ENCODE assay signal across 22 cellular contexts in genomic region chr5:78912796-78913195, GRCh38.
"Had no signal": no experiment of that assay in that cellular context is flagged by ENCODE, and none has a peak within 500 bp of the region (broad histone marks: within the 10 kb centered on the region; RNA-seq: fewer than 3 reads in every experiment).

No MANE protein-coding gene starts in this region.

- H3K36me3 ChIP-seq: esophagus muscularis mucosa, neural progenitor cell, suprapubic skin, tibial nerve had no signal

- H3K4me3 Mint-ChIP-seq: activated CD4-positive, alpha-beta memory T cell treated with anti-CD3 and anti-CD28 coated beads, Interleukin-2, amount 10 ng/mL, durations not matched to agents 7 days and 5 days; activated CD4-positive, alpha-beta T cell treated with anti-CD3 and anti-CD28 coated beads, Interleukin-2, amount 10 ng/mL, durations not matched to agents 24 days and 14 days; activated naive CD4-positive, alpha-beta T cell treated with anti-CD3 and anti-CD28 coated beads, Interleukin-2, amount 10 ng/mL, durations not matched to agents 7 days and 5 days; memory B cell; naive B cell; neural progenitor cell; stimulated activated naive CD8-positive, alpha-beta T cell treated with anti-CD3 and anti-CD28 coated beads, Interleukin-15, Interleukin-2, amounts not matched to agents 100 ng/mL and 50 ng/mL, for 24 hours; T-cell; T-helper 2 cell treated with Interferon-gamma antibody and Interleukin-4, amounts not matched to agents 5 μg/mL and 100 μg/mL, for 36 hours had no signal

- H3K27ac Mint-ChIP-seq: activated CD4-positive, alpha-beta memory T cell treated with anti-CD3 and anti-CD28 coated beads, Interleukin-2, amount 10 ng/mL, durations not matched to agents 7 days and 5 days; activated CD4-positive, alpha-beta T cell treated with anti-CD3 and anti-CD28 coated beads, Interleukin-2, amount 10 ng/mL, durations not matched to agents 24 days and 14 days; activated naive CD4-positive, alpha-beta T cell treated with anti-CD3 and anti-CD28 coated beads, Interleukin-2, amount 10 ng/mL, durations not matched to agents 7 days and 5 days; naive B cell; neural progenitor cell; stimulated activated naive CD8-positive, alpha-beta T cell treated with anti-CD3 and anti-CD28 coated beads, Interleukin-15, Interleukin-2, amounts not matched to agents 100 ng/mL and 50 ng/mL, for 24 hours; T-cell; T-helper 2 cell treated with Interferon-gamma antibody and Interleukin-4, amounts not matched to agents 5 μg/mL and 100 μg/mL, for 36 hours had no signal

- H3K9me3 ChIP-seq: esophagus muscularis mucosa, mucosa of descending colon, suprapubic skin, tibial nerve had no signal

- H3K27me3 Mint-ChIP-seq: activated CD4-positive, alpha-beta memory T cell treated with anti-CD3 and anti-CD28 coated beads, Interleukin-2, amount 10 ng/mL, durations not matched to agents 7 days and 5 days; activated naive CD4-positive, alpha-beta T cell treated with anti-CD3 and anti-CD28 coated beads, Interleukin-2, amount 10 ng/mL, durations not matched to agents 7 days and 5 days; memory B cell; naive B cell; stimulated activated naive CD8-positive, alpha-beta T cell treated with anti-CD3 and anti-CD28 coated beads, Interleukin-15, Interleukin-2, amounts not matched to agents 100 ng/mL and 50 ng/mL, for 24 hours; T-cell had no signal

- H3K9ac ChIP-seq: neural progenitor cell had no signal

- ATAC-seq: activated CD4-positive, CD25-positive, alpha-beta regulatory T cell treated with anti-CD3 and anti-CD28 coated beads, Interleukin-2, amount 50 U/mL, for 24 hours; mucosa of descending colon; T-cell had no signal

- H3K9me3 Mint-ChIP-seq: activated CD4-positive, alpha-beta memory T cell treated with anti-CD3 and anti-CD28 coated beads, Interleukin-2, amount 10 ng/mL, durations not matched to agents 7 days and 5 days; activated CD4-positive, alpha-beta T cell treated with anti-CD3 and anti-CD28 coated beads, Interleukin-2, amount 10 ng/mL, durations not matched to agents 24 days and 14 days; activated naive CD4-positive, alpha-beta T cell treated with anti-CD3 and anti-CD28 coated beads, Interleukin-2, amount 10 ng/mL, durations not matched to agents 7 days and 5 days; memory B cell; naive B cell; neural progenitor cell; stimulated activated naive CD8-positive, alpha-beta T cell treated with anti-CD3 and anti-CD28 coated beads, Interleukin-15, Interleukin-2, amounts not matched to agents 100 ng/mL and 50 ng/mL, for 24 hours; T-cell; T-helper 2 cell treated with Interferon-gamma antibody and Interleukin-4, amounts not matched to agents 5 μg/mL and 100 μg/mL, for 36 hours had no signal

- H3K27me3 ChIP-seq: esophagus muscularis mucosa, neural progenitor cell, suprapubic skin, tibial nerve had no signal

- H3K36me3 Mint-ChIP-seq: memory B cell had no signal

- H3K4me3 ChIP-seq: esophagus muscularis mucosa, mucosa of descending colon, neural progenitor cell, skin epidermis, suprapubic skin, tibial nerve had no signal

- DNase-seq: activated CD4-positive, alpha-beta memory T cell treated with anti-CD3 and anti-CD28 coated beads, Interleukin-2, amount 10 ng/mL, durations not matched to agents 7 days and 5 days; activated CD4-positive, alpha-beta T cell treated with anti-CD3 and anti-CD28 coated beads, Interleukin-2, amount 10 ng/mL, durations not matched to agents 24 days and 14 days; activated effector memory CD4-positive, alpha-beta T cell treated with anti-CD3 and anti-CD28 coated beads, Interleukin-2, amount 50 U/mL, for 16 hours; activated naive CD4-positive, alpha-beta T cell treated with anti-CD3 and anti-CD28 coated beads, Interleukin-2, amount 10 ng/mL, durations not matched to agents 7 days and 5 days; dermis blood vessel endothelial cell; effector CD8-positive, alpha-beta T cell; glutamatergic neuron; hypothalamus; mucosa of descending colon; naive B cell; stimulated activated CD4-positive, alpha-beta T cell treated with anti-CD3 and anti-CD28 coated beads, Interleukin-1b, Interleukin-23, amount 100 ng/mL, for 48 hours; T-cell had no signal

- H3K27ac ChIP-seq: neural progenitor cell, skin epidermis, suprapubic skin, tibial nerve, VCaP had no signal
